In genomic region chr15:67133738-67134576, GRCh38 we compare ENCODE assay signal across 1 cellular context.
TF ChIP-seq lines count a peak whose summit lies in the region.

No MANE protein-coding gene starts in this region.

TF ChIP-seq in GM12878, 131 proteins besides CTCF, POLR2A, EP300 and RAD21 (continued from another document and continues in another):
- TF ChIP-seq ZBTB4 (CRISPR knock-in tag; IDR thresholded peaks at IDR 0.05) (no peak), EGR1 (IDR thresholded peaks at IDR 0.05; ENCODE audit: borderline replicate concordance in 1 of 2, low read depth in 2 of 2, low read length in 2 of 2) (0 out of 3 replicates have a peak, but pooled peaks of 1 of the 2 experiments have one; percentile 6), NR2C1 (IDR thresholded peaks at IDR 0.05) (no peak), ZNF384 (IDR thresholded peaks at IDR 0.05; ENCODE audit: borderline replicate concordance, low read depth, low read length) (no peak), ASH2L (IDR thresholded peaks at IDR 0.05; ENCODE audit: borderline replicate concordance, low read depth) (peak; percentile 34; the same call in 1 of the 2 replicates), PAX5 (IDR thresholded peaks at IDR 0.05; ENCODE audit: borderline replicate concordance, low read depth, low read length) (peak; percentile 85), CBFB (IDR thresholded peaks at IDR 0.05; ENCODE audit: low read depth) (peak; percentile 57), TARDBP (IDR thresholded peaks at IDR 0.05; ENCODE audit: borderline replicate concordance) (no peak), ZNF207 (IDR thresholded peaks at IDR 0.05; ENCODE audit: borderline replicate concordance) (no peak), IRF5 (IDR thresholded peaks at IDR 0.05; ENCODE audit: borderline replicate concordance) (no peak), SIN3A (IDR thresholded peaks at IDR 0.05; ENCODE audit: low read depth, low read length) (no peak), CEBPZ (IDR thresholded peaks at IDR 0.05; ENCODE audit: low read depth, low read length) (no peak), FOS (IDR thresholded peaks at IDR 0.05; ENCODE audit: borderline replicate concordance, extremely low read depth, insufficient read length) (no peak), ZNF24 (IDR thresholded peaks at IDR 0.05) (no peak), SUZ12 (IDR thresholded peaks at IDR 0.05; ENCODE audit: unreplicated experiment) (no peak), CREB1 (IDR thresholded peaks at IDR 0.05; ENCODE audit: low read depth) (peak; percentile 82), JUND (IDR thresholded peaks at IDR 0.05; ENCODE audit: low read depth, low read length) (no peak), SKIL (IDR thresholded peaks at IDR 0.05; ENCODE audit: low read depth, poor library complexity, severe bottlenecking) (no peak), IRF4 (IDR thresholded peaks at IDR 0.05; ENCODE audit: low read depth, low read length) (no peak), PML (IDR thresholded peaks at IDR 0.05; ENCODE audit: low read length) (no peak), TCF12 (IDR thresholded peaks at IDR 0.05; ENCODE audit: low read depth, low read length) (no peak), SP1 (IDR thresholded peaks at IDR 0.05; ENCODE audit: low read depth, low read length) (no peak), NFIC (IDR thresholded peaks at IDR 0.05; ENCODE audit: low read depth, low read length) (peak; percentile 76), MYB (IDR thresholded peaks at IDR 0.05; ENCODE audit: borderline replicate concordance, low read depth, low read length) (no peak), ZNF592 (IDR thresholded peaks at IDR 0.05) (no peak), NFYA (IDR thresholded peaks at IDR 0.05; ENCODE audit: borderline replicate concordance, low read depth, low read length) (no peak), TBL1XR1 (IDR thresholded peaks at IDR 0.05; ENCODE audit: low read depth, low read length) (0 out of 2 replicates have a peak, but pooled peaks have one; percentile 22), ZBTB11 (CRISPR knock-in tag; IDR thresholded peaks at IDR 0.05) (no peak), LARP7 (IDR thresholded peaks at IDR 0.05) (no peak), RELA (IDR thresholded peaks at IDR 0.05; ENCODE audit: borderline replicate concordance, partially characterized antibody) (no peak), RFX5 (IDR thresholded peaks at IDR 0.05; ENCODE audit: low read depth, low read length) (no peak), SMAD1 (IDR thresholded peaks at IDR 0.05; ENCODE audit: low read depth, partially characterized antibody) (no peak), CUX1 (IDR thresholded peaks at IDR 0.05; ENCODE audit: insufficient replicate concordance, low read depth, low read length) (no peak), RUNX3 (IDR thresholded peaks at IDR 0.05; ENCODE audit: low read length) (peak; percentile 81), MTA3 (IDR thresholded peaks at IDR 0.05; ENCODE audit: borderline replicate concordance, low read length) (no peak), NR2F1 (conservative IDR thresholded peaks at IDR 0.05) (peak; percentile 84; the same call in 1 of the 2 replicates), IKZF1 (conservative IDR thresholded peaks at IDR 0.05) (peak; percentile 96)
